Comparison of ENCODE assay signal across 23 cellular contexts in the genomic region with DNA sequence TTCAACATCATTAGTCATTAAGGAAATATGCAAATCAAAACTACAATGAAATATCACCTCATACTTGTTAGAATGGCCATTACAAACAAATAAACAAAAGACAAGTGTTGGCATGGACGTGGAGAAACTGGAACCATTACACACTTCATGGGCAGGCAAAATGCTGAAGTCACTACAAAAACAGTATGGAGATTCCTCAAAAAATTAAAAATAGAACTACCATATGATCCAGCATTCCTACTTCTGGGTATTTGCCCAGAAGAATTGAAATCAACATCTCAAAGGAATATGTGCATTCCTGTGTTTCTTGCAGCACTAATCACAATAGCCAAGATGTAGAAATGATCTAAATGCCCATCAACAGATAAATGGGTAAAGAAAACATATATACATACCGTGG.
A peak's percentile ranks its signal among the peaks of the same experiment; 100 is the strongest.
DNase-seq lines count a peak whose midpoint lies in the region; ATAC-seq, FAIRE-seq and TF ChIP-seq lines count a peak whose summit lies in the region.
"Had no signal": no experiment of that assay in that cellular context is flagged by ENCODE, and none has a peak within 500 bp of the region (broad histone marks: within the 10 kb centered on the region; RNA-seq: fewer than 3 reads in every experiment).

No MANE protein-coding gene starts in this region.

- peaks cover 8% of the 10 kb centered on the region for H3K9me3 Mint-ChIP-seq in osteocyte (ENCODE audit: unreplicated experiment)

- no peak overlapping the region for H3K4me3 Mint-ChIP-seq in osteocyte (ENCODE audit: unreplicated experiment)
- H3K4me3 Mint-ChIP-seq: B cell; CD8-positive, alpha-beta T cell had no signal

- H3K36me3 ChIP-seq in bronchial epithelial cell (ENCODE audit: control insufficient read depth, insufficient read depth, low read length) (no peaks in the 10 kb centered on the region), fibroblast of lung (ENCODE audit: control insufficient read depth, insufficient read depth, low read length) (no peaks in the 10 kb centered on the region)

- H3K27ac ChIP-seq in fibroblast of lung (ENCODE audit: insufficient read depth, low read length) = no peak overlapping the region
- H3K27ac ChIP-seq: C4-2B, SK-N-MC had no signal

- no peaks in the 10 kb centered on the region for H3K27me3 ChIP-seq in bronchial epithelial cell (ENCODE audit: control insufficient read depth, insufficient read depth, low read length)
- no peaks in the 10 kb centered on the region for H3K27me3 ChIP-seq in fibroblast of lung (ENCODE audit: control insufficient read depth, insufficient read depth, low read length)

- TF ChIP-seq CTCF in bronchial epithelial cell (IDR thresholded peaks at IDR 0.05; ENCODE audit: insufficient read depth, low read length, severe bottlenecking) (no peak), fibroblast of lung (conservative IDR thresholded peaks at IDR 0.05 in 1 of 2, IDR thresholded peaks at IDR 0.05 in 1 of 2; ENCODE audit: low read depth in 1 of 2, low read length in 2 of 2) (no peak), osteocyte (IDR thresholded peaks at IDR 0.05) (no peak)

- DNase-seq in bronchial epithelial cell (ENCODE audit: low read depth) = peak; percentile 14
- peak; percentile 25 to 42 for DNase-seq in fibroblast of lung (ENCODE audit: low read depth in 2 of 2)
- no peak for DNase-seq in osteocyte (ENCODE audit: extremely low spot score, unreplicated experiment)
- no peak for DNase-seq in A172 (ENCODE audit: low spot score)
- DNase-seq in activated CD8-positive, alpha-beta memory T cell treated with anti-CD3 and anti-CD28 coated beads, Interleukin-2, amount 50 U/mL, for 4 hours = no peak
- DNase-seq in LoVo (ENCODE audit: low spot score) = no peak
- DNase-seq: Caco-2; CD8-positive, alpha-beta T cell; Kasumi-1; MM.1S; NCI-H2029; NCI-H446; NCI-H524 treated with DMSO at 0.1 percent for 48 hours; NCI-H774; SIG-M5 had no signal

- peak overlapping the region; percentile 27 for H3K27ac Mint-ChIP-seq in osteocyte (ENCODE audit: unreplicated experiment)
- H3K27ac Mint-ChIP-seq: B cell; CD8-positive, alpha-beta T cell had no signal

- H3K9me3 ChIP-seq in fibroblast of lung (ENCODE audit: control insufficient read depth, insufficient read depth, low read depth, low read length) = no peaks in the 10 kb centered on the region
- H3K9me3 ChIP-seq: Caco-2 had no signal

- H3K4me2 ChIP-seq in fibroblast of lung (ENCODE audit: extremely low read depth, insufficient read depth, low read length) = no peak overlapping the region

- H4K20me1 ChIP-seq in fibroblast of lung (ENCODE audit: control insufficient read depth, extremely low read depth, insufficient read depth, low read length) = no peaks in the 10 kb centered on the region

- H3K4me1 ChIP-seq in fibroblast of lung (ENCODE audit: control insufficient read depth, extremely low read depth, insufficient read depth, low read length) = no peaks in the 10 kb centered on the region
- H3K4me1 ChIP-seq: Caco-2 had no signal

- H3K36me3 Mint-ChIP-seq in osteocyte (ENCODE audit: unreplicated experiment) = peaks cover 6% of the 10 kb centered on the region
- H3K36me3 Mint-ChIP-seq: CD8-positive, alpha-beta T cell had no signal

- H3K9ac ChIP-seq in fibroblast of lung (ENCODE audit: insufficient read depth, low read length) = no peak overlapping the region

- no peak overlapping the region for H2AFZ ChIP-seq in fibroblast of lung (ENCODE audit: low read length)

- FAIRE-seq in bronchial epithelial cell (lab: Jason Lieb, UNC) = no peak
- FAIRE-seq: G401.6, GM12878, HepG2, RCC 7860 had no signal

- ATAC-seq in GM21723 (IDR thresholded peaks at IDR 0.05; ENCODE audit: unreplicated experiment) = no peak
- ATAC-seq: CD8-positive, alpha-beta T cell; GM12878; HepG2 had no signal

- peaks cover 56% of the 10 kb centered on the region for H3K4me1 Mint-ChIP-seq in osteocyte (ENCODE audit: unreplicated experiment)
- H3K4me1 Mint-ChIP-seq: B cell had no signal

- no peaks in the 10 kb centered on the region for H3K79me2 ChIP-seq in fibroblast of lung (ENCODE audit: control insufficient read depth, insufficient read depth, low read length)

- no peaks in the 10 kb centered on the region for H3K27me3 Mint-ChIP-seq in osteocyte (ENCODE audit: unreplicated experiment)

- H3K4me3 ChIP-seq in bronchial epithelial cell (ENCODE audit: low read depth, low read length) (no peak overlapping the region), fibroblast of lung (replicated peaks in 1 of 4; ENCODE audit: control extremely low read depth in 1 of 4, insufficient read depth in 1 of 4, low read depth in 3 of 4, low read length in 4 of 4) (no peak overlapping the region)
- H3K4me3 ChIP-seq: GM12878, SK-N-MC had no signal

Comparison
In these comparisons a context has a peak if more than half of its experiments do, and no peak if none do; other contexts are left out.
1. DNase-seq: peak in bronchial epithelial cell (single experiment) and fibroblast of lung (2 of 2); none in osteocyte (single experiment), A172 (single experiment), activated CD8-positive, alpha-beta memory T cell treated with anti-CD3 and anti-CD28 coated beads, Interleukin-2, amount 50 U/mL, for 4 hours (single experiment) and LoVo (single experiment).